In the genomic region with DNA sequence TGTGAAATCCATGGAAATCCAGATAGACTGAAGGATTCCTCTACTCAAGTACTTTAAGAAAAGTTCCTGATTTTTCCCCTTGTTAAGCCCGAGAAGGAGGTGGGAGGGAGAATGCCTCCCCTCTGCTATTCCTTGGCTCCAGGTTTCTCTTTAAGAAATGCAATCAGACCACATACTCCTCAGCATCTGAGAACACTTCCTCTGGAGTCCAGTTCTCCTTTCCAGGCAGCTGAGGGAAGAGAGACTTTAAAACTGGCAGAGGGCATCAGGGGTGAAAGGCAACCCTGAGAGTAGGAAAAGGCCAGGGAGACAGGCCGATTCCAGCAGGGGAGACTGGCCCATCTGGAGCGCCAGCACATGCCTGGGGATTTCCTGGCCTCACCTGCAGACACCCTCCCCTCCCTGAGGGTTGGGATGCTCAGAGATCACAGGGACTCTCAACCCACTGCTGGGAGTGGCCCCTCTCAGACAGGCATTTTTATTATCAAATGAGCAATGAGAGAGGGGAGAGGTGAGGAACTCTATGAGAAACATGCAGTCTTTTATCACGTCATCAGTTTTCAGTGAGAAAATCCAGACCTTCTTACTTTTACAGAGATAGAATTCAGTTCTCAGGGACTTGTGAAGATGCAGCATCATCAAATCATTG, we compare ENCODE assay signal across 2 cellular contexts.
TF ChIP-seq lines count a peak whose summit lies in the region.

No MANE protein-coding gene starts in this region.

TF ChIP-seq in A549, 52 proteins besides CTCF, POLR2A, EP300 and RAD21 (continued from another document):
- TF ChIP-seq MAFK (IDR thresholded peaks at IDR 0.05; ENCODE audit: partially characterized antibody) (peak; percentile 47), CBX2 (IDR thresholded peaks at IDR 0.05; ENCODE audit: borderline replicate concordance, low read depth) (no peak), MAZ (IDR thresholded peaks at IDR 0.05; ENCODE audit: borderline replicate concordance, low read depth, low read length) (no peak), HOXB5 (CRISPR knock-in tag; IDR thresholded peaks at IDR 0.05) (no peak), ZSCAN20 (CRISPR knock-in tag; IDR thresholded peaks at IDR 0.05) (no peak)
- TF ChIP-seq, protein P1, sequence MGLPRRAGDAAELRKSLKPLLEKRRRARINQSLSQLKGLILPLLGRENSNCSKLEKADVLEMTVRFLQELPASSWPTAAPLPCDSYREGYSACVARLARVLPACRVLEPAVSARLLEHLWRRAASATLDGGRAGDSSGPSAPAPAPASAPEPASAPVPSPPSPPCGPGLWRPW (IDR thresholded peaks at IDR 0.05): no peak

TF ChIP-seq in IMR-90, 13 proteins besides CTCF, POLR2A, EP300 and RAD21:
- no peak for TF ChIP-seq RCOR1 (IDR thresholded peaks at IDR 0.05; ENCODE audit: insufficient replicate concordance, low read length)
- no peak for TF ChIP-seq NFE2L2 (IDR thresholded peaks at IDR 0.05; ENCODE audit: low read depth, low read length)
- TF ChIP-seq, protein P2, sequence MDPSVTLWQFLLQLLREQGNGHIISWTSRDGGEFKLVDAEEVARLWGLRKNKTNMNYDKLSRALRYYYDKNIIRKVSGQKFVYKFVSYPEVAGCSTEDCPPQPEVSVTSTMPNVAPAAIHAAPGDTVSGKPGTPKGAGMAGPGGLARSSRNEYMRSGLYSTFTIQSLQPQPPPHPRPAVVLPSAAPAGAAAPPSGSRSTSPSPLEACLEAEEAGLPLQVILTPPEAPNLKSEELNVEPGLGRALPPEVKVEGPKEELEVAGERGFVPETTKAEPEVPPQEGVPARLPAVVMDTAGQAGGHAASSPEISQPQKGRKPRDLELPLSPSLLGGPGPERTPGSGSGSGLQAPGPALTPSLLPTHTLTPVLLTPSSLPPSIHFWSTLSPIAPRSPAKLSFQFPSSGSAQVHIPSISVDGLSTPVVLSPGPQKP (IDR thresholded peaks at IDR 0.05; ENCODE audit: borderline replicate concordance, low read depth, low read length): no peak
- no peak for TF ChIP-seq USF2 (IDR thresholded peaks at IDR 0.05; ENCODE audit: low read depth, low read length)
- TF ChIP-seq CEBPB (IDR thresholded peaks at IDR 0.05; ENCODE audit: low read depth, low read length): no peak
- TF ChIP-seq CHD1 (IDR thresholded peaks at IDR 0.05; ENCODE audit: low read depth, low read length): no peak
- TF ChIP-seq BHLHE40 (IDR thresholded peaks at IDR 0.05; ENCODE audit: low read depth, low read length): no peak
- TF ChIP-seq RFX5 (IDR thresholded peaks at IDR 0.05; ENCODE audit: low read depth, low read length): no peak
- TF ChIP-seq MAZ (IDR thresholded peaks at IDR 0.05; ENCODE audit: borderline replicate concordance, low read depth, low read length): no peak
- TF ChIP-seq SMC3 (IDR thresholded peaks at IDR 0.05; ENCODE audit: low read depth, low read length): no peak
- no peak for TF ChIP-seq FOS (IDR thresholded peaks at IDR 0.05; ENCODE audit: low read depth, low read length)
- no peak; the same call in 1 of the 2 replicates for TF ChIP-seq MAFK (IDR thresholded peaks at IDR 0.05; ENCODE audit: low read depth, low read length)
- TF ChIP-seq MXI1 (IDR thresholded peaks at IDR 0.05; ENCODE audit: borderline replicate concordance, low read depth, low read length): no peak
TF ChIP-seq in IMR-90: peak in this region for 0.
